In the genomic region with DNA sequence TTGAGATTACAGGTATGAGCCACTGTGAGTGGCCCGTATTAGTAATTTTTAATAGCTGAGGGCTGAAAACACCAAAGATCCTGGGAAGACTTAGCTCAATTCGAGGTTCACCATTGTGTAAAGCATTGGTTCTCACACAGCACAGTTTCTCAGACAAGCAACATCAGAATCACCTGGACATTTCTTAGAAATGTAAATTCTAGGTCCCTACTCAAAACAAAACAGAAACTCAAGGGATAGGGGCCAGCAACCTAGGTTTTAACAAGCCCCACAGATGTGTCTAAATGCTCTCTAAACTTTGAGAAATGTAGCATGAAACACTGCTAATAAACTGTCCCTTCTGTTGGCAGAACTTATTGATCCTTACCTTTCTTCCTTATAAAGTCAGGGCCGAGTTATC, we compare ENCODE assay signal across 15 cellular contexts.
A peak's percentile ranks its signal among the peaks of the same experiment; 100 is the strongest.
DNase-seq lines count a peak whose midpoint lies in the region; ATAC-seq, FAIRE-seq and TF ChIP-seq lines count a peak whose summit lies in the region.
"Had no signal": no experiment of that assay in that cellular context is flagged by ENCODE, and none has a peak within 500 bp of the region (broad histone marks: within the 10 kb centered on the region; RNA-seq: fewer than 3 reads in every experiment).

No MANE protein-coding gene starts in this region.

- no peak for DNase-seq in activated CD8-positive, alpha-beta T cell treated with anti-CD3 and anti-CD28 coated beads for 36 hours
- no peak for DNase-seq in activated CD8-positive, alpha-beta T cell treated with anti-CD3 and anti-CD28 coated beads, Interleukin-2, amount 10 ng/mL, durations not matched to agents 7 days and 5 days
- DNase-seq in GM12865 (ENCODE audit: low read depth) (peak; percentile 54), RCC 7860 (ENCODE audit: low spot score) (no peak), cerebellar cortex (ENCODE audit: low spot score) (no peak), dermis blood vessel endothelial cell (no peak)
- DNase-seq: 8988T; CD4-positive, alpha-beta memory T cell; DMS79; H9 had no signal

- no peaks in the 10 kb centered on the region for H3K27me3 Mint-ChIP-seq in activated CD8-positive, alpha-beta T cell treated with anti-CD3 and anti-CD28 coated beads for 36 hours
- no peaks in the 10 kb centered on the region for H3K27me3 Mint-ChIP-seq in activated CD8-positive, alpha-beta T cell treated with anti-CD3 and anti-CD28 coated beads, Interleukin-2, amount 10 ng/mL, durations not matched to agents 7 days and 5 days (ENCODE audit: low read depth)
- H3K27me3 Mint-ChIP-seq: B cell; CD4-positive, alpha-beta memory T cell had no signal

- ATAC-seq in activated CD8-positive, alpha-beta T cell treated with anti-CD3 and anti-CD28 coated beads for 36 hours = peak; percentile 47
- no peak for ATAC-seq in activated CD8-positive, alpha-beta T cell treated with anti-CD3 and anti-CD28 coated beads, Interleukin-2, amount 10 ng/mL, durations not matched to agents 7 days and 5 days
- ATAC-seq in GM18867 (IDR thresholded peaks at IDR 0.05; ENCODE audit: unreplicated experiment) (peak; percentile 58), HG02870 (IDR thresholded peaks at IDR 0.05; ENCODE audit: unreplicated experiment) (peak; percentile 83)
- ATAC-seq: GM23338 had no signal

- H3K4me3 ChIP-seq in GM12865 (ENCODE audit: low read depth, low read length) = no peak overlapping the region
- H3K4me3 ChIP-seq: GM23338 had no signal

- no peaks in the 10 kb centered on the region for H3K36me3 Mint-ChIP-seq in activated CD8-positive, alpha-beta T cell treated with anti-CD3 and anti-CD28 coated beads for 36 hours (ENCODE audit: low read depth)
- peaks cover 29% of the 10 kb centered on the region for H3K36me3 Mint-ChIP-seq in activated CD8-positive, alpha-beta T cell treated with anti-CD3 and anti-CD28 coated beads, Interleukin-2, amount 10 ng/mL, durations not matched to agents 7 days and 5 days (ENCODE audit: low read depth)
- H3K36me3 Mint-ChIP-seq: CD4-positive, alpha-beta memory T cell had no signal

- H3K9me3 Mint-ChIP-seq in activated CD8-positive, alpha-beta T cell treated with anti-CD3 and anti-CD28 coated beads for 36 hours = no peaks in the 10 kb centered on the region
- H3K9me3 Mint-ChIP-seq in activated CD8-positive, alpha-beta T cell treated with anti-CD3 and anti-CD28 coated beads, Interleukin-2, amount 10 ng/mL, durations not matched to agents 7 days and 5 days (ENCODE audit: insufficient read depth) = peaks cover 17% of the 10 kb centered on the region

- POLR2A ChIA-PET in activated CD8-positive, alpha-beta T cell treated with anti-CD3 and anti-CD28 coated beads for 36 hours (lab: Charles Lee) = no interaction called here
- POLR2A ChIA-PET in activated CD8-positive, alpha-beta T cell treated with anti-CD3 and anti-CD28 coated beads, Interleukin-2, amount 10 ng/mL, durations not matched to agents 7 days and 5 days (lab: Charles Lee) = no interaction called here

- CTCF ChIA-PET in activated CD8-positive, alpha-beta T cell treated with anti-CD3 and anti-CD28 coated beads for 36 hours (lab: Charles Lee) = interaction anchor here (0.5 to 1.5 kb wide), 7 partner anchors 9 to 108 kb away, joined by 3 to 4 read pairs (median 3); no protein-coding TSS in a partner anchor
- CTCF ChIA-PET in activated CD8-positive, alpha-beta T cell treated with anti-CD3 and anti-CD28 coated beads, Interleukin-2, amount 10 ng/mL, durations not matched to agents 7 days and 5 days (lab: Charles Lee) = interaction anchor here (1.0 to 1.2 kb wide), 2 partner anchors 11 to 73 kb away, joined by 3 to 6 read pairs; no protein-coding TSS in a partner anchor

- no peak for TF ChIP-seq CTCF in activated CD8-positive, alpha-beta T cell treated with anti-CD3 and anti-CD28 coated beads for 36 hours (IDR thresholded peaks at IDR 0.05)
- no peak for TF ChIP-seq CTCF in GM12865 (IDR thresholded peaks at IDR 0.05; ENCODE audit: insufficient read depth, low read depth, low read length, missing control alignments)

- no peak for FAIRE-seq in RCC 7860 (lab: Jason Lieb, UNC)
- FAIRE-seq: GM12892 had no signal

- intact Hi-C loops in activated CD8-positive, alpha-beta T cell treated with anti-CD3 and anti-CD28 coated beads for 36 hours (cut with micrococcal nuclease) = no loop called here

- H3K27ac Mint-ChIP-seq in activated CD8-positive, alpha-beta T cell treated with anti-CD3 and anti-CD28 coated beads for 36 hours = no peak overlapping the region
- H3K27ac Mint-ChIP-seq in activated CD8-positive, alpha-beta T cell treated with anti-CD3 and anti-CD28 coated beads, Interleukin-2, amount 10 ng/mL, durations not matched to agents 7 days and 5 days = no peak overlapping the region
- H3K27ac Mint-ChIP-seq: B cell; CD4-positive, alpha-beta memory T cell; GM23338; H9 had no signal

- no peak overlapping the region for H3K4me3 Mint-ChIP-seq in activated CD8-positive, alpha-beta T cell treated with anti-CD3 and anti-CD28 coated beads for 36 hours
- H3K4me3 Mint-ChIP-seq in activated CD8-positive, alpha-beta T cell treated with anti-CD3 and anti-CD28 coated beads, Interleukin-2, amount 10 ng/mL, durations not matched to agents 7 days and 5 days = no peak overlapping the region
- H3K4me3 Mint-ChIP-seq: B cell; CD4-positive, alpha-beta memory T cell; GM23338; H9 had no signal

- H3K4me1 Mint-ChIP-seq in activated CD8-positive, alpha-beta T cell treated with anti-CD3 and anti-CD28 coated beads for 36 hours (ENCODE audit: low read depth) = peaks cover 17% of the 10 kb centered on the region
- H3K4me1 Mint-ChIP-seq in activated CD8-positive, alpha-beta T cell treated with anti-CD3 and anti-CD28 coated beads, Interleukin-2, amount 10 ng/mL, durations not matched to agents 7 days and 5 days (ENCODE audit: low read depth) = peaks cover 18% of the 10 kb centered on the region
- H3K4me1 Mint-ChIP-seq: B cell; CD4-positive, alpha-beta memory T cell; GM23338; H9 had no signal
